ENCODE assay signal across 1 cellular context in the genomic region with DNA sequence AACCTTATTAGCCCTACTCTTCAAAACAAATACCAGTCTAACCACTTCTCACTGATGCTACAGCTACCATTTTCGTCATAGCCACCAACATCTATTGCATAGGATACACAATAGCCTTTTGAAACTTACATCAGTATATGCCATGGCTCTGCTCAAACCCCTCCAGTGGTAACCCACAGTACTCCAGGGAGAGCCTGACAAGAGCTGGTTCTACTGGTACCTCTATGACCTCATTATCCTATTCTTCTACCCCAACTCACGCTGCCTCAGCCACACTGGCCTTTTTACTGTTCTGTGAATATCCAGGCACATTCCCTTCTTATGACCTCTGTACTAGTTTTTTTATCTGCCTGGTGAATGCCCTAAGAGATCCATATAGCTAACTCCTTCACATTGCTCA.
TF ChIP-seq lines count a peak whose summit lies in the region.

No MANE protein-coding gene starts in this region.

TF ChIP-seq in GM23338, 12 proteins besides CTCF, POLR2A, EP300 and RAD21 (continued from another document):
- TF ChIP-seq, protein P1, sequence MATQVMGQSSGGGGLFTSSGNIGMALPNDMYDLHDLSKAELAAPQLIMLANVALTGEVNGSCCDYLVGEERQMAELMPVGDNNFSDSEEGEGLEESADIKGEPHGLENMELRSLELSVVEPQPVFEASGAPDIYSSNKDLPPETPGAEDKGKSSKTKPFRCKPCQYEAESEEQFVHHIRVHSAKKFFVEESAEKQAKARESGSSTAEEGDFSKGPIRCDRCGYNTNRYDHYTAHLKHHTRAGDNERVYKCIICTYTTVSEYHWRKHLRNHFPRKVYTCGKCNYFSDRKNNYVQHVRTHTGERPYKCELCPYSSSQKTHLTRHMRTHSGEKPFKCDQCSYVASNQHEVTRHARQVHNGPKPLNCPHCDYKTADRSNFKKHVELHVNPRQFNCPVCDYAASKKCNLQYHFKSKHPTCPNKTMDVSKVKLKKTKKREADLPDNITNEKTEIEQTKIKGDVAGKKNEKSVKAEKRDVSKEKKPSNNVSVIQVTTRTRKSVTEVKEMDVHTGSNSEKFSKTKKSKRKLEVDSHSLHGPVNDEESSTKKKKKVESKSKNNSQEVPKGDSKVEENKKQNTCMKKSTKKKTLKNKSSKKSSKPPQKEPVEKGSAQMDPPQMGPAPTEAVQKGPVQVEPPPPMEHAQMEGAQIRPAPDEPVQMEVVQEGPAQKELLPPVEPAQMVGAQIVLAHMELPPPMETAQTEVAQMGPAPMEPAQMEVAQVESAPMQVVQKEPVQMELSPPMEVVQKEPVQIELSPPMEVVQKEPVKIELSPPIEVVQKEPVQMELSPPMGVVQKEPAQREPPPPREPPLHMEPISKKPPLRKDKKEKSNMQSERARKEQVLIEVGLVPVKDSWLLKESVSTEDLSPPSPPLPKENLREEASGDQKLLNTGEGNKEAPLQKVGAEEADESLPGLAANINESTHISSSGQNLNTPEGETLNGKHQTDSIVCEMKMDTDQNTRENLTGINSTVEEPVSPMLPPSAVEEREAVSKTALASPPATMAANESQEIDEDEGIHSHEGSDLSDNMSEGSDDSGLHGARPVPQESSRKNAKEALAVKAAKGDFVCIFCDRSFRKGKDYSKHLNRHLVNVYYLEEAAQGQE (IDR thresholded peaks at IDR 0.05; ENCODE audit: unreplicated experiment) = no peak
- no peak for TF ChIP-seq EZH2phosphoT487 (IDR thresholded peaks at IDR 0.05; ENCODE audit: unreplicated experiment)
- no peak for TF ChIP-seq JUNB (IDR thresholded peaks at IDR 0.05; ENCODE audit: unreplicated experiment)
- TF ChIP-seq NANOG (IDR thresholded peaks at IDR 0.05; ENCODE audit: borderline replicate concordance) = no peak
- no peak for TF ChIP-seq EZH2 (IDR thresholded peaks at IDR 0.05; ENCODE audit: low read depth, unreplicated experiment)
- TF ChIP-seq CREB1 (CRISPR knock-in tag; IDR thresholded peaks at IDR 0.05; ENCODE audit: low read depth) = no peak
- TF ChIP-seq, protein P2, sequence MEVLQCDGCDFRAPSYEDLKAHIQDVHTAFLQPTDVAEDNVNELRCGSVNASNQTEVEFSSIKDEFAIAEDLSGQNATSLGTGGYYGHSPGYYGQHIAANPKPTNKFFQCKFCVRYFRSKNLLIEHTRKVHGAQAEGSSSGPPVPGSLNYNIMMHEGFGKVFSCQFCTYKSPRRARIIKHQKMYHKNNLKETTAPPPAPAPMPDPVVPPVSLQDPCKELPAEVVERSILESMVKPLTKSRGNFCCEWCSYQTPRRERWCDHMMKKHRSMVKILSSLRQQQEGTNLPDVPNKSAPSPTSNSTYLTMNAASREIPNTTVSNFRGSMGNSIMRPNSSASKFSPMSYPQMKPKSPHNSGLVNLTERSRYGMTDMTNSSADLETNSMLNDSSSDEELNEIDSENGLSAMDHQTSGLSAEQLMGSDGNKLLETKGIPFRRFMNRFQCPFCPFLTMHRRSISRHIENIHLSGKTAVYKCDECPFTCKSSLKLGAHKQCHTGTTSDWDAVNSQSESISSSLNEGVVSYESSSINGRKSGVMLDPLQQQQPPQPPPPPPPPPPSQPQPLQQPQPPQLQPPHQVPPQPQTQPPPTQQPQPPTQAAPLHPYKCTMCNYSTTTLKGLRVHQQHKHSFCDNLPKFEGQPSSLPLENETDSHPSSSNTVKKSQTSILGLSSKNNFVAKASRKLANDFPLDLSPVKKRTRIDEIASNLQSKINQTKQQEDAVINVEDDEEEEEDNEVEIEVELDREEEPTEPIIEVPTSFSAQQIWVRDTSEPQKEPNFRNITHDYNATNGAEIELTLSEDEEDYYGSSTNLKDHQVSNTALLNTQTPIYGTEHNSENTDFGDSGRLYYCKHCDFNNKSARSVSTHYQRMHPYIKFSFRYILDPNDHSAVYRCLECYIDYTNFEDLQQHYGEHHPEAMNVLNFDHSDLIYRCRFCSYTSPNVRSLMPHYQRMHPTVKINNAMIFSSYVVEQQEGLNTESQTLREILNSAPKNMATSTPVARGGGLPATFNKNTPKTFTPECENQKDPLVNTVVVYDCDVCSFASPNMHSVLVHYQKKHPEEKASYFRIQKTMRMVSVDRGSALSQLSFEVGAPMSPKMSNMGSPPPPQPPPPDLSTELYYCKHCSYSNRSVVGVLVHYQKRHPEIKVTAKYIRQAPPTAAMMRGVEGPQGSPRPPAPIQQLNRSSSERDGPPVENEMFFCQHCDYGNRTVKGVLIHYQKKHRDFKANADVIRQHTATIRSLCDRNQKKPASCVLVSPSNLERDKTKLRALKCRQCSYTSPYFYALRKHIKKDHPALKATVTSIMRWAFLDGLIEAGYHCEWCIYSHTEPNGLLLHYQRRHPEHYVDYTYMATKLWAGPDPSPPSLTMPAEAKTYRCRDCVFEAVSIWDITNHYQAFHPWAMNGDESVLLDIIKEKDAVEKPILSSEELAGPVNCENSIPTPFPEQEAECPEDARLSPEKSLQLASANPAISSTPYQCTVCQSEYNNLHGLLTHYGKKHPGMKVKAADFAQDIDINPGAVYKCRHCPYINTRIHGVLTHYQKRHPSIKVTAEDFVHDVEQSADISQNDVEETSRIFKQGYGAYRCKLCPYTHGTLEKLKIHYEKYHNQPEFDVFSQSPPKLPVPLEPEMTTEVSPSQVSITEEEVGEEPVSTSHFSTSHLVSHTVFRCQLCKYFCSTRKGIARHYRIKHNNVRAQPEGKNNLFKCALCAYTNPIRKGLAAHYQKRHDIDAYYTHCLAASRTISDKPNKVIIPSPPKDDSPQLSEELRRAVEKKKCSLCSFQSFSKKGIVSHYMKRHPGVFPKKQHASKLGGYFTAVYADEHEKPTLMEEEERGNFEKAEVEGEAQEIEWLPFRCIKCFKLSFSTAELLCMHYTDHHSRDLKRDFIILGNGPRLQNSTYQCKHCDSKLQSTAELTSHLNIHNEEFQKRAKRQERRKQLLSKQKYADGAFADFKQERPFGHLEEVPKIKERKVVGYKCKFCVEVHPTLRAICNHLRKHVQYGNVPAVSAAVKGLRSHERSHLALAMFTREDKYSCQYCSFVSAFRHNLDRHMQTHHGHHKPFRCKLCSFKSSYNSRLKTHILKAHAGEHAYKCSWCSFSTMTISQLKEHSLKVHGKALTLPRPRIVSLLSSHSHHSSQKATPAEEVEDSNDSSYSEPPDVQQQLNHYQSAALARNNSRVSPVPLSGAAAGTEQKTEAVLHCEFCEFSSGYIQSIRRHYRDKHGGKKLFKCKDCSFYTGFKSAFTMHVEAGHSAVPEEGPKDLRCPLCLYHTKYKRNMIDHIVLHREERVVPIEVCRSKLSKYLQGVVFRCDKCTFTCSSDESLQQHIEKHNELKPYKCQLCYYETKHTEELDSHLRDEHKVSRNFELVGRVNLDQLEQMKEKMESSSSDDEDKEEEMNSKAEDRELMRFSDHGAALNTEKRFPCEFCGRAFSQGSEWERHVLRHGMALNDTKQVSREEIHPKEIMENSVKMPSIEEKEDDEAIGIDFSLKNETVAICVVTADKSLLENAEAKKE (CRISPR knock-in tag; IDR thresholded peaks at IDR 0.05) = no peak
- no peak for TF ChIP-seq ZNF114 (CRISPR knock-in tag; IDR thresholded peaks at IDR 0.05)
- no peak for TF ChIP-seq STAT1 (IDR thresholded peaks at IDR 0.05; ENCODE audit: unreplicated experiment)
- TF ChIP-seq, protein P3, sequence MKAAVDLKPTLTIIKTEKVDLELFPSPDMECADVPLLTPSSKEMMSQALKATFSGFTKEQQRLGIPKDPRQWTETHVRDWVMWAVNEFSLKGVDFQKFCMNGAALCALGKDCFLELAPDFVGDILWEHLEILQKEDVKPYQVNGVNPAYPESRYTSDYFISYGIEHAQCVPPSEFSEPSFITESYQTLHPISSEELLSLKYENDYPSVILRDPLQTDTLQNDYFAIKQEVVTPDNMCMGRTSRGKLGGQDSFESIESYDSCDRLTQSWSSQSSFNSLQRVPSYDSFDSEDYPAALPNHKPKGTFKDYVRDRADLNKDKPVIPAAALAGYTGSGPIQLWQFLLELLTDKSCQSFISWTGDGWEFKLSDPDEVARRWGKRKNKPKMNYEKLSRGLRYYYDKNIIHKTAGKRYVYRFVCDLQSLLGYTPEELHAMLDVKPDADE (IDR thresholded peaks at IDR 0.05) = no peak
- TF ChIP-seq POLR2AphosphoS5 (IDR thresholded peaks at IDR 0.05; ENCODE audit: low read depth) = no peak
